In genomic region chr3:113136071-113136470, GRCh38 we compare ENCODE assay signal across 8 cellular contexts.
DNase-seq lines count a peak whose midpoint lies in the region; ATAC-seq, FAIRE-seq and TF ChIP-seq lines count a peak whose summit lies in the region.

No MANE protein-coding gene starts in this region.

- ATAC-seq in GM12878, result 0 out of 3 replicates have a peak, but pooled peaks have one; percentile 31
- no peak for ATAC-seq in mucosa of descending colon
- no peak for ATAC-seq in CD4-positive, alpha-beta T cell (ENCODE audit: poor library complexity)

- H3K9me3 ChIP-seq in GM12878 (replicated peaks; ENCODE audit: control insufficient read depth, insufficient read depth, low read length) (no peaks in the 10 kb centered on the region), mucosa of descending colon (no peaks in the 10 kb centered on the region)
- no peaks in the 10 kb centered on the region for H3K9me3 ChIP-seq in CD4-positive, alpha-beta T cell (ENCODE audit: control insufficient read depth, low read length)

- intact Hi-C loops in GM12878 (cut with micrococcal nuclease; ENCODE audit: unreplicated experiment) (loop anchor here (1.0 to 5.0 kb wide), 2 partner anchors 84 to 152 kb away; no protein-coding TSS in a partner anchor), mucosa of descending colon (cut with DNase I, micrococcal nuclease) (loop anchor here in 1 of 2 donors (10.0 kb wide), 1 partner anchor 149 kb away; no protein-coding TSS in a partner anchor)
- intact Hi-C loops in CD4-positive, alpha-beta T cell (cut with DNase I, micrococcal nuclease), result no loop called here

- no peak overlapping the region for H3K27ac Mint-ChIP-seq in CD4-positive, alpha-beta T cell

- peak; percentile 40 to 42 (median 42); a peak in 4 of 6 replicates for TF ChIP-seq CTCF in GM12878 (IDR thresholded peaks at IDR 0.05 in 2 of 3, conservative IDR thresholded peaks at IDR 0.05 in 1 of 3; ENCODE audit: control insufficient read depth in 2 of 3, extremely low read depth in 1 of 3, insufficient read depth in 1 of 3, low read depth in 3 of 3, low read length in 3 of 3)
- no peak for TF ChIP-seq CTCF in mucosa of descending colon (IDR thresholded peaks at IDR 0.05)
- TF ChIP-seq CTCF in coronary artery (IDR thresholded peaks at IDR 0.05), result no peak
- TF ChIP-seq CTCF in CD4-positive, alpha-beta T cell (IDR thresholded peaks at IDR 0.05), result no peak

- FAIRE-seq in GM12878 (lab: Jason Lieb, UNC), result no peak

- no peak overlapping the region for H2AFZ ChIP-seq in GM12878 (ENCODE audit: control insufficient read depth, low read depth, low read length)

- no peaks in the 10 kb centered on the region for H3K27me3 ChIP-seq in GM12878 (replicated peaks in 1 of 2; ENCODE audit: control insufficient read depth in 2 of 2, insufficient read depth in 2 of 2, low read length in 1 of 2)
- no peaks in the 10 kb centered on the region for H3K27me3 ChIP-seq in CD4-positive, alpha-beta T cell (ENCODE audit: control insufficient read depth, insufficient read depth, low read length)

- no peak overlapping the region for H3K9ac ChIP-seq in GM12878 (ENCODE audit: control insufficient read depth, insufficient read depth, low read length)

- TF ChIP-seq EP300 in GM12878 (IDR thresholded peaks at IDR 0.05; ENCODE audit: borderline replicate concordance in 1 of 2, control insufficient read depth in 1 of 2, low read depth in 2 of 2, low read length in 2 of 2), result no peak

- H3K4me2 ChIP-seq in GM12878 (ENCODE audit: control insufficient read depth, insufficient read depth), result no peak overlapping the region

- H3K4me1 ChIP-seq in GM12878 (ENCODE audit: control insufficient read depth, insufficient read depth, low read length) (no peaks in the 10 kb centered on the region), mucosa of descending colon (ENCODE audit: low read depth) (no peaks in the 10 kb centered on the region)

- no peak overlapping the region for H3K4me3 Mint-ChIP-seq in CD4-positive, alpha-beta T cell

- SMC1A ChIA-PET in GM12878 (lab: Charles Lee; ENCODE audit: uncharacterized antibody, unreplicated experiment), result interaction anchor here (0.8 to 6.3 kb wide), 6 partner anchors 85 to 196 kb away, joined by 3 to 47 read pairs (median 3); no protein-coding TSS in a partner anchor

- no TSS peak for BruUV-seq in GM12878 (replicated peaks; lab: Mats Ljungman, UMichigan)

- no peak for TF ChIP-seq POLR2A in GM12878 (IDR thresholded peaks at IDR 0.05; ENCODE audit: low read depth, low read length)

- RAD21 ChIA-PET in GM12878 (lab: Charles Lee; ENCODE audit: unreplicated experiment), result interaction anchor here (4.9 kb wide), 1 partner anchor 153 kb away, joined by 31 read pairs; no protein-coding TSS in a partner anchor

- H3K27ac ChIP-seq in GM12878 (ENCODE audit: control insufficient read depth, insufficient read depth) (no peak overlapping the region), coronary artery (no peak overlapping the region)
- no peak overlapping the region for H3K27ac ChIP-seq in CD4-positive, alpha-beta T cell (ENCODE audit: low read depth, low read length)

- WGBS in GM12878 (ENCODE audit: insufficient coverage, insufficient replicate concordance, low lambda C conversion rate, missing lambda C conversion rate), result 45% methylated on average over 6 of the region's 6 CpGs

- CTCF ChIA-PET in GM12878 (lab: Yijun Ruan, JAX), result interaction anchor here (0.8 to 6.6 kb wide), 16 partner anchors 10 to 493 kb away, joined by 3 to 82 read pairs (median 4); no protein-coding TSS in a partner anchor
- CTCF ChIA-PET in CD4-positive, alpha-beta T cell (lab: Charles Lee), result no interaction called here

- H3K36me3 ChIP-seq in GM12878 (ENCODE audit: control insufficient read depth in 2 of 2, insufficient read depth in 2 of 2, low read length in 1 of 2) (no peaks in the 10 kb centered on the region), mucosa of descending colon (ENCODE audit: low read depth) (no peaks in the 10 kb centered on the region)

- POLR2A ChIA-PET in GM12878 (lab: Charles Lee), result no interaction called here
- POLR2A ChIA-PET in CD4-positive, alpha-beta T cell (lab: Charles Lee), result no interaction called here

- no peaks in the 10 kb centered on the region for H3K79me2 ChIP-seq in GM12878 (ENCODE audit: control insufficient read depth, insufficient read depth, low read length)

- H4K20me1 ChIP-seq in GM12878 (ENCODE audit: control insufficient read depth, insufficient read depth), result no peaks in the 10 kb centered on the region

- H3K4me3 ChIP-seq in GM12878, result no peak overlapping the region
- H3K4me3 ChIP-seq in mucosa of descending colon, result no peak overlapping the region
- H3K4me3 ChIP-seq in coronary artery, result no peak overlapping the region

- in situ Hi-C loops in GM12878 (cut with MboI), result loop anchor here (5.0 kb wide), 1 partner anchor 146 kb away; no protein-coding TSS in a partner anchor

- peak; percentile 14 for DNase-seq in COR-L47 (lab: John Stamatoyannopoulos, UW)
- peak; percentile 41 for DNase-seq in HT1080 (ENCODE audit: low read depth)
- DNase-seq in GM12878 (ENCODE audit: low read depth, low spot score), result no peak
- DNase-seq in medulla oblongata (ENCODE audit: extremely low spot score), result peak; percentile 25
- DNase-seq in mucosa of descending colon, result no peak
- no peak for DNase-seq in coronary artery (ENCODE audit: low spot score)
- no peak for DNase-seq in CD4-positive, alpha-beta T cell
- DNase-seq in ecto neural progenitor cell (ENCODE audit: low spot score), result no peak

- H3K27me3 Mint-ChIP-seq in CD4-positive, alpha-beta T cell, result no peaks in the 10 kb centered on the region

- peak; percentile 40; the same call in 1 of the 2 replicates for TF ChIP-seq RAD21 in GM12878 (IDR thresholded peaks at IDR 0.05; ENCODE audit: insufficient read depth, low read depth, low read length)

- H3K9me3 Mint-ChIP-seq in CD4-positive, alpha-beta T cell, result peaks cover 2% of the 10 kb centered on the region

- no peaks in the 10 kb centered on the region for H3K36me3 Mint-ChIP-seq in CD4-positive, alpha-beta T cell (ENCODE audit: low read depth)

- H3K4me1 Mint-ChIP-seq in CD4-positive, alpha-beta T cell (ENCODE audit: low read depth), result no peaks in the 10 kb centered on the region

TF ChIP-seq in GM12878, 131 proteins besides CTCF, POLR2A, EP300 and RAD21:
- no peak for TF ChIP-seq GATAD2B (conservative IDR thresholded peaks at IDR 0.05; ENCODE audit: low read depth)
- peak; percentile 50; the same call in 1 of the 2 replicates for TF ChIP-seq SMC3 (IDR thresholded peaks at IDR 0.05; ENCODE audit: borderline replicate concordance, low read length)

Comparison
In these comparisons a context has a peak if more than half of its experiments do, and no peak if none do; other contexts are left out.
1. DNase-seq: peak in COR-L47 (single experiment), HT1080 (single experiment) and medulla oblongata (single experiment); none in GM12878 (single experiment), mucosa of descending colon (0 of 3), coronary artery (single experiment), CD4-positive, alpha-beta T cell (0 of 10) and ecto neural progenitor cell (single experiment).
2. CTCF ChIP-seq: peak in GM12878 (3 of 3); none in mucosa of descending colon (single experiment), coronary artery (single experiment) and CD4-positive, alpha-beta T cell (single experiment).